Comparison of ENCODE assay signal across 16 cellular contexts in genomic region chr4:52987401-52988056, GRCh38.
DNase-seq lines count a peak whose midpoint lies in the region; ATAC-seq and TF ChIP-seq lines count a peak whose summit lies in the region.
"Had no signal": no experiment of that assay in that cellular context is flagged by ENCODE, and none has a peak within 500 bp of the region (broad histone marks: within the 10 kb centered on the region; RNA-seq: fewer than 3 reads in every experiment).

No MANE protein-coding gene starts in this region.

- DNase-seq in Caki2 (ENCODE audit: low read depth) (peak; percentile 2), LNCaP clone FGC (ENCODE audit: low read depth) (peak; percentile 40), brain microvascular endothelial cell (peak; percentile 66), mesothelial cell of epicardium (ENCODE audit: low spot score in 2 of 2, unreplicated experiment in 2 of 2) (no peak), NCI-H524 (lab: John Stamatoyannopoulos, UW) (no peak)
- DNase-seq: C1 segment of cervical spinal cord; CD8-positive, alpha-beta memory T cell; GOT3; NCI-H187; NCI-H446 treated with DMSO at 0.1 percent for 48 hours; NCI-H748 treated with DMSO at 0.1 percent for 48 hours; OCI-M1; SHP77 had no signal

- H3K4me3 Mint-ChIP-seq in mesothelial cell of epicardium, result peak overlapping the region; percentile 1
- H3K4me3 Mint-ChIP-seq: CD8-positive, alpha-beta memory T cell had no signal

- H3K36me3 Mint-ChIP-seq in mesothelial cell of epicardium, result no peaks in the 10 kb centered on the region

- no peak overlapping the region for H3K4me3 ChIP-seq in LNCaP clone FGC (ENCODE audit: low read depth, low read length)
- no peak overlapping the region for H3K4me3 ChIP-seq in brain microvascular endothelial cell (ENCODE audit: low read depth, low read length)
- H3K4me3 ChIP-seq: SK-N-MC had no signal

- H3K27me3 Mint-ChIP-seq in mesothelial cell of epicardium (ENCODE audit: low read depth), result no peaks in the 10 kb centered on the region
- H3K27me3 Mint-ChIP-seq: CD8-positive, alpha-beta memory T cell had no signal

- H3K36me3 ChIP-seq in brain microvascular endothelial cell (replicated peaks), result no peaks in the 10 kb centered on the region

- H3K27ac ChIP-seq in brain microvascular endothelial cell, result no peak overlapping the region
- H3K27ac ChIP-seq: SK-N-MC had no signal

- no peaks in the 10 kb centered on the region for H3K27me3 ChIP-seq in brain microvascular endothelial cell (replicated peaks)

- H3K9me3 Mint-ChIP-seq in mesothelial cell of epicardium, result no peaks in the 10 kb centered on the region
- H3K9me3 Mint-ChIP-seq: CD8-positive, alpha-beta memory T cell had no signal

- H3K4me1 Mint-ChIP-seq in mesothelial cell of epicardium, result peaks cover 80% of the 10 kb centered on the region
- H3K4me1 Mint-ChIP-seq: CD8-positive, alpha-beta memory T cell had no signal

- TF ChIP-seq CTCF in LNCaP clone FGC (IDR thresholded peaks at IDR 0.05; ENCODE audit: control insufficient read depth, extremely low read depth, insufficient read depth) (no peak), brain microvascular endothelial cell (IDR thresholded peaks at IDR 0.05; ENCODE audit: low read depth, low read length, missing control alignments) (no peak), mesothelial cell of epicardium (IDR thresholded peaks at IDR 0.05; ENCODE audit: unreplicated experiment) (no peak)

- peak overlapping the region; percentile 89 for H3K27ac Mint-ChIP-seq in mesothelial cell of epicardium
- H3K27ac Mint-ChIP-seq: CD8-positive, alpha-beta memory T cell had no signal

- ATAC-seq in GM18498 (IDR thresholded peaks at IDR 0.05; ENCODE audit: unreplicated experiment) (no peak), HG03097 (IDR thresholded peaks at IDR 0.05; ENCODE audit: low FRiP score, unreplicated experiment) (no peak)

- in situ Hi-C loops in Caki2 (cut with HindIII; ENCODE audit: low pct_unique_long_range_greater_than_20kb, low sequenced_read_pairs), result no loop called here
- in situ Hi-C loops in brain microvascular endothelial cell (cut with HindIII; ENCODE audit: low pct_ligation_motif_present, low sequenced_read_pairs), result no loop called here

Comparison
In these comparisons a context has a peak if more than half of its experiments do, and no peak if none do; other contexts are left out.
1. DNase-seq: peak in Caki2 (single experiment), LNCaP clone FGC (single experiment) and brain microvascular endothelial cell (single experiment); none in mesothelial cell of epicardium (0 of 2) and NCI-H524 (0 of 2).